ENCODE assay signal across 17 cellular contexts in the genomic region with DNA sequence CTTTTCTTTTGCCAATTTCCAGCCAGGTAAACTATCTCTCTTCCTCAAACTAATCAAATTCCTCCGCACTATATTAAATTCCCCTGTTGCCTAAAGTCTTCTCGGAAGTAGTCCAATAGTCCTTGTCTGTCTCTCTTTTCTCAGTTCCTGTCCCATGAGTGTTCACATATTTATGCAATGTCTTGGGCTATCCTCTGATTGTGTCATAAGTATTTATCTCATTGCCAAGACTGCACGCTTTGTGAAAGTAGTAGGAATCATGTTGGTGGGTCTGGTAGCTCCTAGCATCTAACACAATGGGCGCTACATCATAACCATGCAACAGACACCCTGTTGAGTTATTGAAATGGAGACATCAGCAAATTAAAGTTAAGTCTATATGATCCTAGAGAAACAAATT. TPM values are rescaled to one million over a fixed set of nuclear protein-coding genes. Genes with fewer than 3 reads are reported as not detected.
DNase-seq lines count a peak whose midpoint lies in the region; TF ChIP-seq lines count a peak whose summit lies in the region.
"Had no signal": no experiment of that assay in that cellular context is flagged by ENCODE, and none has a peak within 500 bp of the region (broad histone marks: within the 10 kb centered on the region; RNA-seq: fewer than 3 reads in every experiment).

No MANE protein-coding gene starts in this region.

- TF ChIP-seq EP300 in SK-N-SH (IDR thresholded peaks at IDR 0.05; ENCODE audit: borderline replicate concordance in 1 of 2, low read depth in 1 of 2, low read length in 1 of 2), result no peak

- TF ChIP-seq CTCF in AG04449 (IDR thresholded peaks at IDR 0.05; ENCODE audit: insufficient read depth, low read length, missing control alignments) (no peak), brain microvascular endothelial cell (IDR thresholded peaks at IDR 0.05; ENCODE audit: low read depth, low read length, missing control alignments) (no peak), neural progenitor cell (IDR thresholded peaks at IDR 0.05) (no peak), mesothelial cell of epicardium (IDR thresholded peaks at IDR 0.05; ENCODE audit: unreplicated experiment) (no peak), SK-N-SH (IDR thresholded peaks at IDR 0.05) (no peak)

- in situ Hi-C loops in brain microvascular endothelial cell (cut with HindIII; ENCODE audit: low pct_ligation_motif_present, low sequenced_read_pairs), result no loop called here

- peak; percentile 42 for DNase-seq in AG04449 (ENCODE audit: low read depth, low spot score)
- peak; percentile 69 for DNase-seq in HS-5 (ENCODE audit: low read depth)
- peak; percentile 61 for DNase-seq in brain microvascular endothelial cell
- no peak for DNase-seq in neural progenitor cell (ENCODE audit: low spot score)
- no peak for DNase-seq in DMS114 treated with DMSO at 0.1 percent for 48 hours (lab: John Stamatoyannopoulos, UW; ENCODE audit: unreplicated experiment)
- DNase-seq in mesothelial cell of epicardium (ENCODE audit: low spot score in 2 of 2, unreplicated experiment in 2 of 2), result no peak
- DNase-seq in SK-N-SH, result no peak
- DNase-seq in HUDEP-2 (lab: John Stamatoyannopoulos, UW; ENCODE audit: unreplicated experiment in 76 of 76), result no peak
- DNase-seq: BE2C; CD8-positive, alpha-beta memory T cell; HCEC 1CT; IMR-90; Kasumi-1; NCI-H1048; NCI-H748 treated with DMSO at 0.1 percent for 48 hours; PC-9 had no signal

- CTCF ChIA-PET in AG04449 (lab: Yijun Ruan, JAX) (interaction anchor here (1.2 kb wide), 1 partner anchor 56 kb away, joined by 4 read pairs; no protein-coding TSS in a partner anchor), SK-N-SH (lab: Yijun Ruan, JAX) (no interaction called here)

- H3K79me2 ChIP-seq in neural progenitor cell (ENCODE audit: low read depth), result no peaks in the 10 kb centered on the region
- H3K79me2 ChIP-seq in SK-N-SH (ENCODE audit: insufficient read depth), result no peaks in the 10 kb centered on the region

- H3K36me3 ChIP-seq in brain microvascular endothelial cell (replicated peaks) (no peaks in the 10 kb centered on the region), neural progenitor cell (no peaks in the 10 kb centered on the region), SK-N-SH (replicated peaks in 1 of 2; ENCODE audit: control insufficient read depth in 1 of 2, insufficient read depth in 2 of 2, low read length in 1 of 2) (no peaks in the 10 kb centered on the region)
- H3K36me3 ChIP-seq: BE2C had no signal

- peak overlapping the region; percentile 7 for H3K27ac Mint-ChIP-seq in neural progenitor cell
- no peak overlapping the region for H3K27ac Mint-ChIP-seq in mesothelial cell of epicardium
- H3K27ac Mint-ChIP-seq: CD8-positive, alpha-beta memory T cell had no signal

- H3K27ac ChIP-seq in brain microvascular endothelial cell (peak overlapping the region; percentile 48), neural progenitor cell (no peak overlapping the region), SK-N-SH (ENCODE audit: low read depth in 2 of 2, low read length in 1 of 2) (no peak overlapping the region)
- H3K27ac ChIP-seq: PC-9, SK-N-MC had no signal

- H4K20me1 ChIP-seq in neural progenitor cell (ENCODE audit: low read depth) (no peaks in the 10 kb centered on the region), SK-N-SH (ENCODE audit: insufficient read depth) (no peaks in the 10 kb centered on the region)

- 41% methylated on average over 4 of the region's 4 CpGs for WGBS in SK-N-SH (ENCODE audit: low lambda C conversion rate)

- peaks cover 71% of the 10 kb centered on the region for H3K4me1 Mint-ChIP-seq in neural progenitor cell
- H3K4me1 Mint-ChIP-seq in mesothelial cell of epicardium, result peaks cover 2% of the 10 kb centered on the region
- H3K4me1 Mint-ChIP-seq: CD8-positive, alpha-beta memory T cell had no signal

- H3K4me3 Mint-ChIP-seq in neural progenitor cell (no peak overlapping the region), mesothelial cell of epicardium (no peak overlapping the region)

- H3K36me3 Mint-ChIP-seq in neural progenitor cell (peaks cover 4% of the 10 kb centered on the region), mesothelial cell of epicardium (no peaks in the 10 kb centered on the region)
- H3K36me3 Mint-ChIP-seq: CD8-positive, alpha-beta memory T cell had no signal

- no peak overlapping the region for H3K4me3 ChIP-seq in AG04449 (ENCODE audit: low read depth, low read length)
- H3K4me3 ChIP-seq in brain microvascular endothelial cell (ENCODE audit: low read depth, low read length), result no peak overlapping the region
- no peak overlapping the region for H3K4me3 ChIP-seq in neural progenitor cell
- H3K4me3 ChIP-seq in SK-N-SH (ENCODE audit: low read depth in 2 of 2, low read length in 1 of 2), result no peak overlapping the region
- H3K4me3 ChIP-seq: PC-9, SK-N-MC had no signal

- H3K4me2 ChIP-seq in neural progenitor cell, result no peak overlapping the region
- H3K4me2 ChIP-seq in SK-N-SH, result no peak overlapping the region
- H3K4me2 ChIP-seq: PC-9 had no signal

- H2AFZ ChIP-seq in neural progenitor cell (replicated peaks) (no peak overlapping the region), SK-N-SH (ENCODE audit: low read depth) (no peak overlapping the region)
- H2AFZ ChIP-seq: PC-9 had no signal

- H3K27me3 ChIP-seq in brain microvascular endothelial cell (replicated peaks) (no peaks in the 10 kb centered on the region), neural progenitor cell (no peaks in the 10 kb centered on the region), SK-N-SH (ENCODE audit: insufficient read depth) (no peaks in the 10 kb centered on the region)
- H3K27me3 ChIP-seq: BE2C had no signal

- peaks cover 8% of the 10 kb centered on the region for H3K9me3 Mint-ChIP-seq in neural progenitor cell
- H3K9me3 Mint-ChIP-seq in mesothelial cell of epicardium, result no peaks in the 10 kb centered on the region
- H3K9me3 Mint-ChIP-seq: CD8-positive, alpha-beta memory T cell had no signal

- H3K4me1 ChIP-seq in neural progenitor cell (peaks cover 37% of the 10 kb centered on the region), SK-N-SH (ENCODE audit: control insufficient read depth in 1 of 2, insufficient read depth in 2 of 2, low read depth in 1 of 2, low read length in 1 of 2) (no peaks in the 10 kb centered on the region; a peak in 1 of 4 replicates)
- H3K4me1 ChIP-seq: BE2C had no signal

- H3K9me2 ChIP-seq in SK-N-SH, result no peaks in the 10 kb centered on the region

- POLR2A ChIA-PET in AG04449 (lab: Yijun Ruan, JAX), result interaction anchor here (0.8 kb wide), 1 partner anchor 28 kb away, joined by 3 read pairs; no protein-coding TSS in a partner anchor
- POLR2A ChIA-PET in SK-N-SH (lab: Yijun Ruan, JAX), result no interaction called here

- H3F3A ChIP-seq in neural progenitor cell (ENCODE audit: low read depth), result peaks cover 21% of the 10 kb centered on the region
- H3F3A ChIP-seq in SK-N-SH (replicated peaks; ENCODE audit: insufficient read depth), result no peaks in the 10 kb centered on the region

- no peak overlapping the region for H3K9ac ChIP-seq in neural progenitor cell
- no peak overlapping the region for H3K9ac ChIP-seq in SK-N-SH

- H3K27me3 Mint-ChIP-seq in neural progenitor cell (ENCODE audit: insufficient read depth, low read depth), result peaks cover 2% of the 10 kb centered on the region
- H3K27me3 Mint-ChIP-seq in mesothelial cell of epicardium (ENCODE audit: low read depth), result peaks cover 56% of the 10 kb centered on the region

- no peak for TF ChIP-seq RAD21 in SK-N-SH (IDR thresholded peaks at IDR 0.05; ENCODE audit: low read length)

- H3K9me3 ChIP-seq in neural progenitor cell (ENCODE audit: low read depth), result no peaks in the 10 kb centered on the region
- no peaks in the 10 kb centered on the region for H3K9me3 ChIP-seq in SK-N-SH
- H3K9me3 ChIP-seq: BE2C had no signal

TF ChIP-seq in SK-N-SH, 30 proteins besides CTCF, POLR2A, EP300 and RAD21:
- TF ChIP-seq NFIC (IDR thresholded peaks at IDR 0.05; ENCODE audit: borderline replicate concordance) (no peak), GABPA (IDR thresholded peaks at IDR 0.05; ENCODE audit: low read depth) (no peak), PBX3 (IDR thresholded peaks at IDR 0.05) (no peak)

RNA-seq across cellular contexts. Expression of gene POU3F3, which starts 59.9 kb away (rescaled TPM):
- 0.25 TPM in 1 of 2 replicates, not detected in the other for total RNA-seq in neural progenitor cell (ENCODE audit: low replicate concordance)
- total RNA-seq in mesothelial cell of epicardium, result not detected in 3 replicates
- not detected in 2 replicates for polyA plus RNA-seq in SK-N-SH (2012; rRNA removed)
- polyA plus RNA-seq in SK-N-SH (2012; cell fraction: cytosol; rRNA removed), result 0.01 TPM in 1 of 2 replicates, not detected in the other
- not detected in 2 replicates for polyA plus RNA-seq in SK-N-SH (2012; cell fraction: nucleus; rRNA removed)
- total RNA-seq: CD8-positive, alpha-beta memory T cell; IMR-90; PC-9 had no signal
- polyA plus RNA-seq: CD8-positive, alpha-beta memory T cell; IMR-90 had no signal

Comparison
In these comparisons a context has a peak if more than half of its experiments do, and no peak if none do; other contexts are left out.
1. DNase-seq: peak in AG04449 (single experiment), HS-5 (single experiment) and brain microvascular endothelial cell (single experiment); none in neural progenitor cell (single experiment), DMS114 treated with DMSO at 0.1 percent for 48 hours (single experiment), mesothelial cell of epicardium (0 of 2), SK-N-SH (single experiment) and HUDEP-2 (0 of 76).